31 cellular contexts compared by ENCODE assay signal in genomic region chr1:13947658-13948057, GRCh38.
"Had no signal": no experiment of that assay in that cellular context is flagged by ENCODE, and none has a peak within 500 bp of the region (broad histone marks: within the 10 kb centered on the region; RNA-seq: fewer than 3 reads in every experiment).

No MANE protein-coding gene starts in this region.

- H3K4me1 ChIP-seq: ascending aorta, body of pancreas, SJSA1 had no signal

- H3K4me1 Mint-ChIP-seq: activated CD8-positive, alpha-beta memory T cell treated with anti-CD3 and anti-CD28 coated beads, Interleukin-2, amount 10 ng/mL, durations not matched to agents 7 days and 5 days; activated naive CD4-positive, alpha-beta T cell treated with anti-CD3 and anti-CD28 coated beads, Interleukin-2, amount 50 U/mL, for 24 hours had no signal

- ATAC-seq: activated CD4-positive, CD25-positive, alpha-beta regulatory T cell treated with anti-CD3 and anti-CD28 coated beads, Interleukin-2, amount 50 U/mL, for 24 hours; activated CD8-positive, alpha-beta memory T cell treated with anti-CD3 and anti-CD28 coated beads, Interleukin-2, amount 10 ng/mL, durations not matched to agents 7 days and 5 days; body of pancreas; Panc1; SK-N-SH treated with all-trans-retinoic acid at 6 μM for 48 hours had no signal

- H3K27me3 ChIP-seq: ascending aorta, body of pancreas had no signal

- H3K9me3 ChIP-seq: ascending aorta, body of pancreas, SJSA1 had no signal

- H3K36me3 ChIP-seq: ascending aorta, SJSA1 had no signal

- H3K36me3 Mint-ChIP-seq: activated CD8-positive, alpha-beta memory T cell treated with anti-CD3 and anti-CD28 coated beads, Interleukin-2, amount 10 ng/mL, durations not matched to agents 7 days and 5 days; activated naive CD4-positive, alpha-beta T cell treated with anti-CD3 and anti-CD28 coated beads, Interleukin-2, amount 50 U/mL, for 24 hours had no signal

- H3K4me3 ChIP-seq: ascending aorta, body of pancreas, SJSA1 had no signal

- H3K27ac Mint-ChIP-seq: activated CD8-positive, alpha-beta memory T cell treated with anti-CD3 and anti-CD28 coated beads, Interleukin-2, amount 10 ng/mL, durations not matched to agents 7 days and 5 days; activated naive CD4-positive, alpha-beta T cell treated with anti-CD3 and anti-CD28 coated beads, Interleukin-2, amount 50 U/mL, for 24 hours; activated T-cell treated with anti-CD3 and anti-CD28 coated beads, Interleukin-2, amount 50 U/mL, for 24 hours; activated T-helper 1 cell treated with anti-CD3 and anti-CD28 coated beads, Interleukin-12 subunit alpha, Interleukin-12 subunit beta, Interleukin-2, Interleukin-4 antibody, amounts not matched to agents 30 ng/mL and 10 ng/mL and 1 ng/mL, durations not matched to agents 14 hours and 24 hours and 36 hours; T-helper 1 cell treated with Interleukin-12 subunit alpha and Interleukin-12 subunit beta and Interleukin-4 antibody, amounts not matched to agents 30 μg/mL and 1 μg/mL, for 36 hours had no signal

- H3K4me3 Mint-ChIP-seq: activated CD8-positive, alpha-beta memory T cell treated with anti-CD3 and anti-CD28 coated beads, Interleukin-2, amount 10 ng/mL, durations not matched to agents 7 days and 5 days; activated naive CD4-positive, alpha-beta T cell treated with anti-CD3 and anti-CD28 coated beads, Interleukin-2, amount 50 U/mL, for 24 hours; activated T-cell treated with anti-CD3 and anti-CD28 coated beads, Interleukin-2, amount 50 U/mL, for 24 hours; activated T-helper 1 cell treated with anti-CD3 and anti-CD28 coated beads, Interleukin-12 subunit alpha, Interleukin-12 subunit beta, Interleukin-2, Interleukin-4 antibody, amounts not matched to agents 30 ng/mL and 10 ng/mL and 1 ng/mL, durations not matched to agents 14 hours and 24 hours and 36 hours; T-helper 1 cell treated with Interleukin-12 subunit alpha and Interleukin-12 subunit beta and Interleukin-4 antibody, amounts not matched to agents 30 μg/mL and 1 μg/mL, for 36 hours had no signal

- DNase-seq: activated CD4-positive, alpha-beta T cell treated with anti-CD3 and anti-CD28 coated beads for 4 hours; activated CD4-positive, alpha-beta T cell treated with anti-CD3 and anti-CD28 coated beads, Interleukin-2, amount 50 U/mL, for 4 hours; activated CD8-positive, alpha-beta memory T cell treated with anti-CD3 and anti-CD28 coated beads, Interleukin-2, amount 10 ng/mL, durations not matched to agents 7 days and 5 days; activated effector memory CD4-positive, alpha-beta T cell treated with Interleukin-2 at 50 U/mL for 16 hours; activated naive CD4-positive, alpha-beta T cell; activated T-cell treated with anti-CD3 and anti-CD28 coated beads, Interleukin-2, amount 50 U/mL, for 24 hours; amniotic stem cell; body of pancreas; IMR-90; KG1; MV-4-11; NCI-H1092 treated with DMSO at 0.1 percent for 48 hours; NCI-H1417 treated with DMSO at 0.1 percent for 48 hours; NCI-H1694; NCI-H2029; NCI-H2107; NCI-H2171 treated with DMSO at 0.1 percent for 48 hours; NCI-H345; NCI-H510A; NCI-H526 treated with DMSO at 0.1 percent for 48 hours; NCI-H82; RPMI8226; SHP77 had no signal

- H3K27ac ChIP-seq: body of pancreas, SJSA1 had no signal
